ENCODE assay signal across 13 cellular contexts in genomic region chr2:29223257-29223656, GRCh38.
A peak's percentile ranks its signal among the peaks of the same experiment; 100 is the strongest.
DNase-seq lines count a peak whose midpoint lies in the region; ATAC-seq, FAIRE-seq and TF ChIP-seq lines count a peak whose summit lies in the region.
"Had no signal": no experiment of that assay in that cellular context is flagged by ENCODE, and none has a peak within 500 bp of the region (broad histone marks: within the 10 kb centered on the region; RNA-seq: fewer than 3 reads in every experiment).

No MANE protein-coding gene starts in this region.

- peaks cover 16 to 45% (median 23%) of the 10 kb centered on the region in 3 donors for H3K27me3 Mint-ChIP-seq in CD14-positive monocyte (ENCODE audit: low read depth in 3 of 3)

- FAIRE-seq in K562 (lab: Jason Lieb, UNC) = no peak
- FAIRE-seq: A549, GM12878, HepG2 had no signal

- CTCF ChIA-PET in K562 (lab: Yijun Ruan, JAX; ENCODE audit: low intra/inter-chr PET ratio) = no interaction called here

- no peak overlapping the region for H3K4me2 ChIP-seq in K562 (ENCODE audit: insufficient read depth, low read length)
- H3K4me2 ChIP-seq: A549 had no signal

- H3K4me3 ChIP-seq in K562 = no peak overlapping the region
- H3K4me3 ChIP-seq in sigmoid colon = no peak overlapping the region
- no peak overlapping the region for H3K4me3 ChIP-seq in uterus
- H3K4me3 ChIP-seq: A549, GM12878, HAP-1 had no signal

- H3K27ac ChIP-seq in K562 (ENCODE audit: extremely low read depth, low read depth, low read length) = no peak overlapping the region
- H3K27ac ChIP-seq in sigmoid colon = no peak overlapping the region
- no peak overlapping the region for H3K27ac ChIP-seq in uterus
- H3K27ac ChIP-seq: A549 had no signal

- H3K36me3 ChIP-seq in K562 (ENCODE audit: control insufficient read depth, insufficient read depth, low read length) (no peaks in the 10 kb centered on the region), sigmoid colon (no peaks in the 10 kb centered on the region), uterus (no peaks in the 10 kb centered on the region)
- H3K36me3 ChIP-seq: HAP-1 had no signal

- H2AFZ ChIP-seq in K562 (ENCODE audit: low read depth, low read length) = no peak overlapping the region

- no peak for TF ChIP-seq RAD21 in K562 (CRISPR knock-in tag; conservative IDR thresholded peaks at IDR 0.05 in 1 of 2, IDR thresholded peaks at IDR 0.05 in 1 of 2)

- TF ChIP-seq CTCF in CD14-positive monocyte (IDR thresholded peaks at IDR 0.05) (no peak), GM13976 (IDR thresholded peaks at IDR 0.05; ENCODE audit: borderline replicate concordance, control extremely low read depth, extremely low read depth, insufficient read depth, missing control alignments) (no peak), K562 (IDR thresholded peaks at IDR 0.05 in 2 of 3, conservative IDR thresholded peaks at IDR 0.05 in 1 of 3; ENCODE audit: insufficient read depth in 2 of 3, low read depth in 1 of 3, low read length in 3 of 3) (no peak), sigmoid colon (IDR thresholded peaks at IDR 0.05) (no peak), uterus (IDR thresholded peaks at IDR 0.05) (no peak)

- peaks cover 7% of the 10 kb centered on the region for H4K20me1 ChIP-seq in K562 (replicated peaks; ENCODE audit: control insufficient read depth, insufficient read depth, low read length)

- intact Hi-C loops in CD14-positive monocyte (cut with micrococcal nuclease) = no loop called here
- intact Hi-C loops in K562 (cut with micrococcal nuclease) = no loop called here
- intact Hi-C loops in sigmoid colon (cut with DNase I) = no loop called here
- intact Hi-C loops in uterus (cut with DNase I; ENCODE audit: low total_unique reads) = no loop called here

- in situ Hi-C loops in GM13976 (cut with MboI; ENCODE audit: low sequenced_read_pairs, unreplicated experiment) (no loop called here), K562 (cut with MboI) (no loop called here)

- H3K4me3 Mint-ChIP-seq in CD14-positive monocyte = no peak overlapping the region
- no peak overlapping the region for H3K4me3 Mint-ChIP-seq in stimulated activated effector memory CD8-positive, alpha-beta T cell treated with anti-CD3 and anti-CD28 coated beads, Interleukin-12 subunit alpha, Interleukin-12 subunit beta, amount 100 ng/mL, for 72 hours
- H3K4me3 Mint-ChIP-seq: CD4-positive, CD25-positive, alpha-beta regulatory T cell had no signal

- no TSS peak for BruUV-seq in K562 (replicated peaks; lab: Mats Ljungman, UMichigan)

- peaks cover 6 to 55% of the 10 kb centered on the region in 2 experiments; a peak in 3 of 5 replicates for H3K27me3 ChIP-seq in K562 (ENCODE audit: control insufficient read depth in 2 of 2, insufficient read depth in 2 of 2, low read length in 2 of 2)
- peaks cover 0 to 4% (median 4%) of the 10 kb centered on the region in 3 donors for H3K27me3 ChIP-seq in sigmoid colon
- no peaks in the 10 kb centered on the region for H3K27me3 ChIP-seq in uterus

- no peaks in the 10 kb centered on the region for H3K9me1 ChIP-seq in K562 (ENCODE audit: control insufficient read depth, insufficient read depth, low read length)

- ATAC-seq in K562 (no peak), HG02884 (IDR thresholded peaks at IDR 0.05; ENCODE audit: unreplicated experiment) (no peak)
- no peak for ATAC-seq in stimulated activated effector memory CD8-positive, alpha-beta T cell treated with anti-CD3 and anti-CD28 coated beads, Interleukin-12 subunit alpha, Interleukin-12 subunit beta, amount 100 ng/mL, for 72 hours
- ATAC-seq: GM12878, HepG2 had no signal

- 0% methylated on average over 11 of the region's 11 CpGs for WGBS in K562 (ENCODE audit: insufficient coverage, low coverage, missing lambda C conversion rate)
- 90 to 93% methylated on average over 11 of the region's 11 CpGs for WGBS in sigmoid colon, 2 donors

- TF ChIP-seq EP300 in K562 (IDR thresholded peaks at IDR 0.05; ENCODE audit: low read length) = no peak
- TF ChIP-seq EP300 in sigmoid colon (IDR thresholded peaks at IDR 0.05) = no peak

- DNase-seq in CD14-positive monocyte (ENCODE audit: low spot score) = peak; percentile 39
- peak; percentile 7 for DNase-seq in GM13976 (ENCODE audit: low spot score)
- DNase-seq in K562 (ENCODE audit: extremely low read depth in 1 of 4, low spot score in 3 of 4) = no peak
- DNase-seq in sigmoid colon = peak; percentile 46
- no peak for DNase-seq in uterus
- no peak for DNase-seq in stimulated activated effector memory CD8-positive, alpha-beta T cell treated with anti-CD3 and anti-CD28 coated beads, Interleukin-12 subunit alpha, Interleukin-12 subunit beta, amount 100 ng/mL, for 72 hours (ENCODE audit: low spot score in 2 of 2)
- DNase-seq: CD4-positive, CD25-positive, alpha-beta regulatory T cell; GOT3 had no signal

- no peak overlapping the region for H3K9ac ChIP-seq in K562 (ENCODE audit: insufficient read depth in 1 of 2, low read depth in 2 of 2, low read length in 2 of 2)

- H3K4me1 Mint-ChIP-seq in CD14-positive monocyte = peaks cover 10% of the 10 kb centered on the region
- no peaks in the 10 kb centered on the region for H3K4me1 Mint-ChIP-seq in stimulated activated effector memory CD8-positive, alpha-beta T cell treated with anti-CD3 and anti-CD28 coated beads, Interleukin-12 subunit alpha, Interleukin-12 subunit beta, amount 100 ng/mL, for 72 hours

- no peak overlapping the region for H3K27ac Mint-ChIP-seq in CD14-positive monocyte
- H3K27ac Mint-ChIP-seq in stimulated activated effector memory CD8-positive, alpha-beta T cell treated with anti-CD3 and anti-CD28 coated beads, Interleukin-12 subunit alpha, Interleukin-12 subunit beta, amount 100 ng/mL, for 72 hours = no peak overlapping the region

- TF ChIP-seq POLR2A in K562 (conservative IDR thresholded peaks at IDR 0.05) = no peak
- no peak for TF ChIP-seq POLR2A in sigmoid colon (IDR thresholded peaks at IDR 0.05)
- no peak for TF ChIP-seq POLR2A in uterus (IDR thresholded peaks at IDR 0.05)

- H3K9me3 Mint-ChIP-seq in CD14-positive monocyte = no peaks in the 10 kb centered on the region
- no peaks in the 10 kb centered on the region for H3K9me3 Mint-ChIP-seq in stimulated activated effector memory CD8-positive, alpha-beta T cell treated with anti-CD3 and anti-CD28 coated beads, Interleukin-12 subunit alpha, Interleukin-12 subunit beta, amount 100 ng/mL, for 72 hours
- H3K9me3 Mint-ChIP-seq: CD4-positive, CD25-positive, alpha-beta regulatory T cell had no signal

- H3K9me3 ChIP-seq in K562 (replicated peaks; ENCODE audit: control insufficient read depth, insufficient read depth, low read depth, low read length) (no peaks in the 10 kb centered on the region), sigmoid colon (no peaks in the 10 kb centered on the region), uterus (no peaks in the 10 kb centered on the region)
- H3K9me3 ChIP-seq: A549, HAP-1 had no signal

- no peaks in the 10 kb centered on the region for H3K79me2 ChIP-seq in K562 (ENCODE audit: control insufficient read depth, insufficient read depth, low read length)

- H3K36me3 Mint-ChIP-seq in CD14-positive monocyte = no peaks in the 10 kb centered on the region
- H3K36me3 Mint-ChIP-seq in stimulated activated effector memory CD8-positive, alpha-beta T cell treated with anti-CD3 and anti-CD28 coated beads, Interleukin-12 subunit alpha, Interleukin-12 subunit beta, amount 100 ng/mL, for 72 hours = no peaks in the 10 kb centered on the region
- H3K36me3 Mint-ChIP-seq: CD4-positive, CD25-positive, alpha-beta regulatory T cell had no signal

- no peaks in the 10 kb centered on the region for H3K4me1 ChIP-seq in K562 (replicated peaks in 1 of 2; ENCODE audit: control insufficient read depth in 2 of 2, insufficient read depth in 2 of 2, low read length in 2 of 2)
- H3K4me1 ChIP-seq in sigmoid colon = peaks cover 0 to 10% (median 0%) of the 10 kb centered on the region in 4 donors
- no peaks in the 10 kb centered on the region for H3K4me1 ChIP-seq in uterus
- H3K4me1 ChIP-seq: HAP-1 had no signal

- POLR2A ChIA-PET in K562 (lab: Yijun Ruan, JAX) = no interaction called here

TF ChIP-seq in K562, 482 proteins besides CTCF, POLR2A, EP300 and RAD21:
- no peak for TF ChIP-seq ZNF263 (CRISPR knock-in tag; IDR thresholded peaks at IDR 0.05; ENCODE audit: borderline replicate concordance)
- peak; percentile 52 for TF ChIP-seq ZFP36 (IDR thresholded peaks at IDR 0.05; ENCODE audit: low read depth, low read length, partially characterized antibody)

Comparison
In these comparisons a context has a peak if more than half of its experiments do, and no peak if none do; other contexts are left out.
1. DNase-seq: peak in CD14-positive monocyte (single experiment), GM13976 (single experiment) and sigmoid colon (single experiment); none in K562 (0 of 4), uterus (0 of 2) and stimulated activated effector memory CD8-positive, alpha-beta T cell treated with anti-CD3 and anti-CD28 coated beads, Interleukin-12 subunit alpha, Interleukin-12 subunit beta, amount 100 ng/mL, for 72 hours (0 of 2).